ENCODE assay signal across 1 cellular context in the genomic region with DNA sequence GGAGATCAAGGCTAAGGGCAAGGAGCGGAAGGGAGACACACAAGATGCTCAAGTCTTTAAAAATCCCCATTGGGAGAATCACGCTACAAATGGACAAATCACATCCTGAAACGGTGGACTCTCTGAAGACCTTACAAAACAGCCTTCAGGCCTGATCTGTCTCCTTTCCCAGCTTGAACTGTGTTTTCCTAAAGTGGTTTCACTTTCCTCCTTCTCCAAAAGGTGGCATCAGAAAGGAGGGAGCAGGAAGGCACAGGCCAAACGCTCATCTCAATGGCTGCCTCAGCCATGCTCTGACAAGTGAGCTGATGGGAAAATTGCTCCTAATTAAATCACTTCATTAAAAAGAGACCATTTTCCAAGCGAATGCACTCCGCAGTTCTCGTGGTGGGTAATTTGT.
A peak's percentile ranks its signal among the peaks of the same experiment; 100 is the strongest.
TF ChIP-seq lines count a peak whose summit lies in the region.

No MANE protein-coding gene starts in this region.

TF ChIP-seq in SK-N-SH, 30 proteins besides CTCF, POLR2A, EP300 and RAD21 (continued from another document):
- TF ChIP-seq, protein P1, sequence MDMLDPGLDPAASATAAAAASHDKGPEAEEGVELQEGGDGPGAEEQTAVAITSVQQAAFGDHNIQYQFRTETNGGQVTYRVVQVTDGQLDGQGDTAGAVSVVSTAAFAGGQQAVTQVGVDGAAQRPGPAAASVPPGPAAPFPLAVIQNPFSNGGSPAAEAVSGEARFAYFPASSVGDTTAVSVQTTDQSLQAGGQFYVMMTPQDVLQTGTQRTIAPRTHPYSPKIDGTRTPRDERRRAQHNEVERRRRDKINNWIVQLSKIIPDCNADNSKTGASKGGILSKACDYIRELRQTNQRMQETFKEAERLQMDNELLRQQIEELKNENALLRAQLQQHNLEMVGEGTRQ (IDR thresholded peaks at IDR 0.05; ENCODE audit: borderline replicate concordance, low read depth, low read length): no peak
- TF ChIP-seq EZH2phosphoT487 (IDR thresholded peaks at IDR 0.05; ENCODE audit: borderline replicate concordance, low read depth): no peak
- TF ChIP-seq, protein P2, sequence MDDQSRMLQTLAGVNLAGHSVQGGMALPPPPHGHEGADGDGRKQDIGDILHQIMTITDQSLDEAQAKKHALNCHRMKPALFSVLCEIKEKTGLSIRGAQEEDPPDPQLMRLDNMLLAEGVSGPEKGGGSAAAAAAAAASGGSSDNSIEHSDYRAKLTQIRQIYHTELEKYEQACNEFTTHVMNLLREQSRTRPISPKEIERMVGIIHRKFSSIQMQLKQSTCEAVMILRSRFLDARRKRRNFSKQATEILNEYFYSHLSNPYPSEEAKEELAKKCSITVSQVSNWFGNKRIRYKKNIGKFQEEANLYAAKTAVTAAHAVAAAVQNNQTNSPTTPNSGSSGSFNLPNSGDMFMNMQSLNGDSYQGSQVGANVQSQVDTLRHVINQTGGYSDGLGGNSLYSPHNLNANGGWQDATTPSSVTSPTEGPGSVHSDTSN (IDR thresholded peaks at IDR 0.05): no peak
- peak; percentile 72; the same call in 1 of the 2 replicates for TF ChIP-seq YY1 (IDR thresholded peaks at IDR 0.05; ENCODE audit: low read depth)
- TF ChIP-seq RXRA (IDR thresholded peaks at IDR 0.05; ENCODE audit: borderline replicate concordance, low read depth): no peak
